ENCODE assay signal across 34 cellular contexts in the genomic region with DNA sequence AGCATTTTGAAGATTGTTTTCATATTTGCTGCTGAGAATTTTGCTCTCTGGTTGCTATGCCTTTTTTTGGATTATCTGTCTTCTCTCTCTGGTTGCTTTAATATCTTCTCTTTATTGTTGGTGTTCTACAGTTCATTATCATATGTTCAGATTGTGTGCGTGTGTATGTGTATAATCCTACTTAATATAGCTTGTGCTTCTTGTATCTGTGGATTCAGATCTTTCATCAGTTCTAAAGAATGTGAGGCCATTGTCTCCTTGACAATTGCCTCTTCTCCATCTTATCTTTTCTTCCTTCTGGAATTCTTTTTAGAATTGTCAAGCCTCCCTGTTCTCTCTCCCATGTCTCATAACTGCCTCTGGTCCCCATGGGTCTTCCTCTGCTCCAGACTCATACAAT.
"Had no signal": no experiment of that assay in that cellular context is flagged by ENCODE, and none has a peak within 500 bp of the region (broad histone marks: within the 10 kb centered on the region; RNA-seq: fewer than 3 reads in every experiment).

No MANE protein-coding gene starts in this region.

- H3K27me3 ChIP-seq: MG63 had no signal

- H3K9ac ChIP-seq: KMS-11 had no signal

- DNase-seq: Karpas-422, Kasumi-1, MG63, MM.1S, MV-4-11, NCI-H1048, NCI-H1092, NCI-H1092 treated with DMSO at 0.1 percent for 48 hours, NCI-H1105, NCI-H1105 treated with DMSO at 0.1 percent for 48 hours, NCI-H1417, NCI-H1417 treated with DMSO at 0.1 percent for 48 hours, NCI-H1436, NCI-H1436 treated with DMSO at 0.1 percent for 48 hours, NCI-H146, NCI-H1694, NCI-H1694 treated with DMSO at 0.1 percent for 48 hours, NCI-H187, NCI-H187 treated with DMSO at 0.1 percent for 48 hours, NCI-H1930, NCI-H2029, NCI-H2029 treated with DMSO at 0.1 percent for 48 hours, NCI-H2081, NCI-H2081 treated with DMSO at 0.1 percent for 48 hours, NCI-H2107, NCI-H2171, NCI-H2171 treated with DMSO at 0.1 percent for 48 hours, NCI-H2227 treated with DMSO at 0.1 percent for 48 hours, NCI-H226, NCI-H345, NCI-H446, NCI-H446 treated with DMSO at 0.1 percent for 48 hours, NCI-H510A had no signal

- H3K36me3 ChIP-seq: MG63 had no signal

- H3K4me3 ChIP-seq: MG63 had no signal

- H3K27ac ChIP-seq: KMS-11 had no signal
